In genomic region chr16:28277537-28278388, GRCh38 we compare ENCODE assay signal across 8 cellular contexts. TPM values are rescaled to one million over a fixed set of nuclear protein-coding genes. Genes with fewer than 3 reads are reported as not detected.
DNase-seq lines count a peak whose midpoint lies in the region; ATAC-seq and TF ChIP-seq lines count a peak whose summit lies in the region.

No MANE protein-coding gene starts in this region.

- H3K4me1 ChIP-seq in neuron (ENCODE audit: insufficient read depth, low read length) (peaks cover 2% of the 10 kb centered on the region), stomach (peaks cover 5 to 11% (median 10%) of the 10 kb centered on the region in 4 donors)

- peak in 6 of 7 experiments; percentile 69 to 98 (median 96) for TF ChIP-seq CTCF in stomach (IDR thresholded peaks at IDR 0.05)

- peak; percentile 90 for DNase-seq in GM03348 (ENCODE audit: low spot score)
- DNase-seq in LoVo (ENCODE audit: low spot score), result peak; percentile 83
- peak; percentile 70 for DNase-seq in SHP77 treated with DMSO at 0.1 percent for 48 hours (lab: John Stamatoyannopoulos, UW)
- DNase-seq in activated gamma-delta T cell treated with Interleukin-2 at 50 U/mL for 16 hours, result peak; percentile 85
- peak; percentile 66 for DNase-seq in foreskin melanocyte
- DNase-seq in stomach, result peak; percentile 91

- H3K27ac ChIP-seq in stomach, result no peak overlapping the region

- no peaks in the 10 kb centered on the region for H3K27me3 ChIP-seq in neuron (ENCODE audit: insufficient read depth, low read length)
- peaks cover 0 to 57% (median 26%) of the 10 kb centered on the region in 3 donors for H3K27me3 ChIP-seq in stomach

- 2 to 3% (median 3%) methylated on average over 36 to 44 of the region's 44 CpGs for WGBS in stomach, 5 donors

- ATAC-seq in GM18907 (IDR thresholded peaks at IDR 0.05; ENCODE audit: unreplicated experiment), result no peak

- no peaks in the 10 kb centered on the region for H3K9me3 ChIP-seq in neuron (ENCODE audit: low read length)
- no peaks in the 10 kb centered on the region for H3K9me3 ChIP-seq in stomach

- H2AFZ ChIP-seq in neuron (ENCODE audit: low read depth, low read length), result peak overlapping the region; percentile 46

- no peak for TF ChIP-seq POLR2A in stomach (IDR thresholded peaks at IDR 0.05)

- TF ChIP-seq EP300 in stomach (IDR thresholded peaks at IDR 0.05), result no peak

- intact Hi-C loops in stomach (cut with DNase I; ENCODE audit: low total_unique reads), result loop anchor here (5.0 kb wide), 1 partner anchor 40 kb away; no protein-coding TSS in a partner anchor

- H3K36me3 ChIP-seq in neuron (ENCODE audit: insufficient read depth, low read length) (no peaks in the 10 kb centered on the region), stomach (no peaks in the 10 kb centered on the region)

- H3K4me3 ChIP-seq in neuron (ENCODE audit: low read length) (peak overlapping the region; percentile 45), stomach (peak overlapping the region; percentile 35 to 51 (median 43))

RNA-seq across cellular contexts. Expression of gene SBK1, which starts 14.6 kb away (rescaled TPM):
- 1 to 10 TPM in 1 of 5 donors, under 1 TPM in 3, not detected in 1; 0.37 to 2.0 (median 0.74) TPM for total RNA-seq in stomach
- under 1 TPM; 0.31 to 0.87 (median 0.63) TPM for polyA plus RNA-seq in stomach
